Comparison of ENCODE assay signal across 9 cellular contexts in the genomic region with DNA sequence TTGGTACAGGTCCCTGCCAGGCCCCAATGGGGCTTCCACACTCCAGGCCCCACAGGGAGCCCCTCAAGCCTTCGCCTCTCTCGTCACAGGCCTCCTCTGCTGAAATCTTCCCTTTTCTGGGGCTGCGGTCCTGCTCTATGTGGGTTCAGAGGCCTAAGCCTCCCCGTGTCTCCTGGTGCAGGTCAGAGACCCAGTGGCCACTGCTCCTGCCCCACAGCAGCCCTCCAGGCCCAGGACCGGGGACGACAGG. TPM values are rescaled to one million over a fixed set of nuclear protein-coding genes. Genes with fewer than 3 reads are reported as not detected.
DNase-seq lines count a peak whose midpoint lies in the region; ATAC-seq and TF ChIP-seq lines count a peak whose summit lies in the region.
"Had no signal": no experiment of that assay in that cellular context is flagged by ENCODE, and none has a peak within 500 bp of the region (broad histone marks: within the 10 kb centered on the region; RNA-seq: fewer than 3 reads in every experiment).

No MANE protein-coding gene starts in this region.

- WGBS in mesendoderm (ENCODE audit: extremely low coverage, insufficient coverage, low lambda C conversion rate) = no CpG with 5 or more reads among the region's 6 CpGs
- 69 to 90% methylated on average over 4 of the region's 6 CpGs for whole genome bisulfite sequencing in thyroid gland, 2 donors

- H3K4me3 ChIP-seq in mesendoderm (ENCODE audit: low read length) (no peak overlapping the region), thyroid gland (replicated peaks in 1 of 3) (no peak overlapping the region)
- H3K4me3 ChIP-seq: SJSA1 had no signal

- H3K4me2 ChIP-seq in mesendoderm (ENCODE audit: low read length) = no peak overlapping the region

- H3K27me3 Mint-ChIP-seq in activated CD8-positive, alpha-beta memory T cell treated with anti-CD3 and anti-CD28 coated beads, Interleukin-2, amount 10 ng/mL, durations not matched to agents 7 days and 5 days = peaks cover 5% of the 10 kb centered on the region
- no peaks in the 10 kb centered on the region for H3K27me3 Mint-ChIP-seq in activated naive CD8-positive, alpha-beta T cell treated with anti-CD3 and anti-CD28 coated beads, Interleukin-2, amount 10 ng/mL, durations not matched to agents 7 days and 5 days

- peak overlapping the region; percentile 13 for H2BK5ac ChIP-seq in mesendoderm (ENCODE audit: low read length)

- H3K27me3 ChIP-seq in mesendoderm (ENCODE audit: insufficient read depth, low read length, poor library complexity) (no peaks in the 10 kb centered on the region), thyroid gland (no peaks in the 10 kb centered on the region)
- H3K27me3 ChIP-seq: SJSA1 had no signal

- H3K23ac ChIP-seq in mesendoderm (ENCODE audit: low read length) = no peak overlapping the region

- peaks cover 63% of the 10 kb centered on the region for H3K4me1 Mint-ChIP-seq in activated CD8-positive, alpha-beta memory T cell treated with anti-CD3 and anti-CD28 coated beads, Interleukin-2, amount 10 ng/mL, durations not matched to agents 7 days and 5 days
- peaks cover 63% of the 10 kb centered on the region for H3K4me1 Mint-ChIP-seq in activated naive CD8-positive, alpha-beta T cell treated with anti-CD3 and anti-CD28 coated beads, Interleukin-2, amount 10 ng/mL, durations not matched to agents 7 days and 5 days

- peak overlapping the region; percentile 63 for H3K4me3 Mint-ChIP-seq in activated CD8-positive, alpha-beta memory T cell treated with anti-CD3 and anti-CD28 coated beads, Interleukin-2, amount 10 ng/mL, durations not matched to agents 7 days and 5 days
- H3K4me3 Mint-ChIP-seq in activated naive CD8-positive, alpha-beta T cell treated with anti-CD3 and anti-CD28 coated beads, Interleukin-2, amount 10 ng/mL, durations not matched to agents 7 days and 5 days = peak overlapping the region; percentile 86

- no peak for DNase-seq in activated CD8-positive, alpha-beta memory T cell treated with anti-CD3 and anti-CD28 coated beads, Interleukin-2, amount 10 ng/mL, durations not matched to agents 7 days and 5 days
- DNase-seq in activated CD8-positive, alpha-beta memory T cell treated with anti-CD3 and anti-CD28 coated beads, Interleukin-2, amount 50 U/mL, for 4 hours = no peak
- DNase-seq in activated naive CD8-positive, alpha-beta T cell treated with anti-CD3 and anti-CD28 coated beads, Interleukin-2, amount 10 ng/mL, durations not matched to agents 7 days and 5 days = peak; percentile 66
- DNase-seq in mesendoderm (no peak), thyroid gland (no peak), HuH-7 (ENCODE audit: low spot score) (no peak)

- no peak overlapping the region for H4K5ac ChIP-seq in mesendoderm (ENCODE audit: low read length)

- no peaks in the 10 kb centered on the region for H3K9me3 ChIP-seq in thyroid gland
- H3K9me3 ChIP-seq: SJSA1 had no signal

- peak overlapping the region; percentile 97 for H3K27ac Mint-ChIP-seq in activated CD8-positive, alpha-beta memory T cell treated with anti-CD3 and anti-CD28 coated beads, Interleukin-2, amount 10 ng/mL, durations not matched to agents 7 days and 5 days
- H3K27ac Mint-ChIP-seq in activated naive CD8-positive, alpha-beta T cell treated with anti-CD3 and anti-CD28 coated beads, Interleukin-2, amount 10 ng/mL, durations not matched to agents 7 days and 5 days = peak overlapping the region; percentile 100

- ATAC-seq in activated CD8-positive, alpha-beta memory T cell treated with anti-CD3 and anti-CD28 coated beads, Interleukin-2, amount 10 ng/mL, durations not matched to agents 7 days and 5 days = no peak
- peak; percentile 6 for ATAC-seq in activated naive CD8-positive, alpha-beta T cell treated with anti-CD3 and anti-CD28 coated beads, Interleukin-2, amount 10 ng/mL, durations not matched to agents 7 days and 5 days (ENCODE audit: low read depth)
- ATAC-seq in GM21423 (IDR thresholded peaks at IDR 0.05; ENCODE audit: unreplicated experiment) (no peak), GM21717 (IDR thresholded peaks at IDR 0.05; ENCODE audit: unreplicated experiment) (no peak)

- peak overlapping the region; percentile 65 for H3K18ac ChIP-seq in mesendoderm (ENCODE audit: low read length)

- peak overlapping the region; percentile 2 for H2BK120ac ChIP-seq in mesendoderm (ENCODE audit: low read depth, low read length)

- peak overlapping the region; percentile 76 for H3K56ac ChIP-seq in mesendoderm (ENCODE audit: low read length)

- CTCF ChIA-PET in activated CD8-positive, alpha-beta memory T cell treated with anti-CD3 and anti-CD28 coated beads, Interleukin-2, amount 10 ng/mL, durations not matched to agents 7 days and 5 days (lab: Charles Lee) = interaction anchor here (1.1 to 3.1 kb wide), 6 partner anchors 10 to 38 kb away, joined by 4 to 12 read pairs (median 5); no protein-coding TSS in a partner anchor

- no peak overlapping the region for H3K9ac ChIP-seq in mesendoderm (ENCODE audit: low read length)

- no peaks in the 10 kb centered on the region for H3K9me3 Mint-ChIP-seq in activated CD8-positive, alpha-beta memory T cell treated with anti-CD3 and anti-CD28 coated beads, Interleukin-2, amount 10 ng/mL, durations not matched to agents 7 days and 5 days (ENCODE audit: low read depth)
- no peaks in the 10 kb centered on the region for H3K9me3 Mint-ChIP-seq in activated naive CD8-positive, alpha-beta T cell treated with anti-CD3 and anti-CD28 coated beads, Interleukin-2, amount 10 ng/mL, durations not matched to agents 7 days and 5 days

- H3K27ac ChIP-seq in mesendoderm (ENCODE audit: low read depth, low read length) = no peak overlapping the region
- H3K27ac ChIP-seq in thyroid gland = peak overlapping the region; percentile 86 to 88 (median 86)
- H3K27ac ChIP-seq: SJSA1 had no signal

- no peak overlapping the region for H2BK15ac ChIP-seq in mesendoderm (replicated peaks; ENCODE audit: low read depth)

- H3K4ac ChIP-seq in mesendoderm (ENCODE audit: low read depth, low read length) = peak overlapping the region; percentile 81

- no peaks in the 10 kb centered on the region for H3K79me1 ChIP-seq in mesendoderm (ENCODE audit: low read length)

- POLR2A ChIA-PET in activated naive CD8-positive, alpha-beta T cell treated with anti-CD3 and anti-CD28 coated beads, Interleukin-2, amount 10 ng/mL, durations not matched to agents 7 days and 5 days (lab: Charles Lee) = interaction anchor here (1.0 to 6.2 kb wide), 11 partner anchors 10 to 123 kb away, joined by 4 to 103 read pairs (median 9); a partner anchor contains a TSS

- no peaks in the 10 kb centered on the region for H3K79me2 ChIP-seq in mesendoderm (ENCODE audit: control insufficient read depth, insufficient read depth, low read length)

- H4K8ac ChIP-seq in mesendoderm (ENCODE audit: low read depth, low read length) = no peak overlapping the region

- intact Hi-C loops in thyroid gland (cut with DNase I) = no loop called here

- H3K4me1 ChIP-seq in mesendoderm (ENCODE audit: control insufficient read depth, low read depth, low read length) (peaks cover 5% of the 10 kb centered on the region), thyroid gland (peaks cover 27 to 45% of the 10 kb centered on the region in 2 donors)

- H3K36me3 ChIP-seq in mesendoderm (ENCODE audit: control insufficient read depth, insufficient read depth, low read length) = no peaks in the 10 kb centered on the region
- no peaks in the 10 kb centered on the region for H3K36me3 ChIP-seq in thyroid gland
- H3K36me3 ChIP-seq: SJSA1 had no signal

- no peak overlapping the region for H2AK5ac ChIP-seq in mesendoderm (ENCODE audit: low read length)

- TF ChIP-seq CTCF in thyroid gland (IDR thresholded peaks at IDR 0.05) = no peak

- peaks cover 2% of the 10 kb centered on the region for H3K36me3 Mint-ChIP-seq in activated CD8-positive, alpha-beta memory T cell treated with anti-CD3 and anti-CD28 coated beads, Interleukin-2, amount 10 ng/mL, durations not matched to agents 7 days and 5 days
- peaks cover 4% of the 10 kb centered on the region for H3K36me3 Mint-ChIP-seq in activated naive CD8-positive, alpha-beta T cell treated with anti-CD3 and anti-CD28 coated beads, Interleukin-2, amount 10 ng/mL, durations not matched to agents 7 days and 5 days

- no peak for TF ChIP-seq POLR2A in thyroid gland (IDR thresholded peaks at IDR 0.05)

RNA-seq across cellular contexts. Expression of a gene that starts 5.9 kb away (rescaled TPM):
- 100 to 1,000 TPM in 1 of 2 experiments, 10 to 100 TPM in 1; 53.7 to 166 TPM for total RNA-seq in activated CD8-positive, alpha-beta memory T cell treated with anti-CD3 and anti-CD28 coated beads, Interleukin-2, amount 10 ng/mL, durations not matched to agents 7 days and 5 days
- 100 to 1,000 TPM; 258 to 267 TPM for total RNA-seq in activated naive CD8-positive, alpha-beta T cell treated with anti-CD3 and anti-CD28 coated beads, Interleukin-2, amount 10 ng/mL, durations not matched to agents 7 days and 5 days
- polyA plus RNA-seq in mesendoderm (2013, experiment 1 of 2) = 612 TPM
- 633 TPM for polyA plus RNA-seq in mesendoderm (2013, experiment 2 of 2)
- 100 to 1,000 TPM; 140 to 300 (median 178) TPM for total RNA-seq in thyroid gland

RNA-seq across cellular contexts. Expression of a gene that starts 12.7 kb away (rescaled TPM):
- total RNA-seq in activated CD8-positive, alpha-beta memory T cell treated with anti-CD3 and anti-CD28 coated beads, Interleukin-2, amount 10 ng/mL, durations not matched to agents 7 days and 5 days = 100 to 1,000 TPM; 459 to 909 TPM
- 1,000 to 10,000 TPM; 1,182 to 1,374 TPM for total RNA-seq in activated naive CD8-positive, alpha-beta T cell treated with anti-CD3 and anti-CD28 coated beads, Interleukin-2, amount 10 ng/mL, durations not matched to agents 7 days and 5 days
- 1,155 TPM for polyA plus RNA-seq in mesendoderm (2013, experiment 1 of 2)
- polyA plus RNA-seq in mesendoderm (2013, experiment 2 of 2) = 1,131 TPM
- 100 to 1,000 TPM in 3 of 4 donors, 10 to 100 TPM in 1; 94.3 to 163 (median 103) TPM for total RNA-seq in thyroid gland

RNA-seq across cellular contexts. Expression of a gene that starts 18.9 kb away (rescaled TPM):
- total RNA-seq in activated CD8-positive, alpha-beta memory T cell treated with anti-CD3 and anti-CD28 coated beads, Interleukin-2, amount 10 ng/mL, durations not matched to agents 7 days and 5 days = 1,000 to 10,000 TPM in 1 of 2 experiments, 100 to 1,000 TPM in 1; 646 to 1,401 TPM
- 1,000 to 10,000 TPM; 1,890 to 1,949 TPM for total RNA-seq in activated naive CD8-positive, alpha-beta T cell treated with anti-CD3 and anti-CD28 coated beads, Interleukin-2, amount 10 ng/mL, durations not matched to agents 7 days and 5 days
- 1,871 TPM for polyA plus RNA-seq in mesendoderm (2013, experiment 1 of 2)
- 1,795 TPM for polyA plus RNA-seq in mesendoderm (2013, experiment 2 of 2)
- 100 to 1,000 TPM in 1 of 4 donors, 10 to 100 TPM in 3; 83.2 to 318 (median 92.9) TPM for total RNA-seq in thyroid gland

RNA-seq across cellular contexts. Expression of a gene that starts 27.2 kb away (rescaled TPM):
- total RNA-seq in activated CD8-positive, alpha-beta memory T cell treated with anti-CD3 and anti-CD28 coated beads, Interleukin-2, amount 10 ng/mL, durations not matched to agents 7 days and 5 days = not detected
- total RNA-seq in activated naive CD8-positive, alpha-beta T cell treated with anti-CD3 and anti-CD28 coated beads, Interleukin-2, amount 10 ng/mL, durations not matched to agents 7 days and 5 days = not detected
- 0.13 TPM for polyA plus RNA-seq in mesendoderm (2013, experiment 1 of 2)
- 0.15 TPM for polyA plus RNA-seq in mesendoderm (2013, experiment 2 of 2)
- total RNA-seq in thyroid gland = not detected
- total RNA-seq: SJSA1 had no signal

RNA-seq across cellular contexts. Expression of a gene that starts 37.6 kb away (rescaled TPM):
- total RNA-seq in activated CD8-positive, alpha-beta memory T cell treated with anti-CD3 and anti-CD28 coated beads, Interleukin-2, amount 10 ng/mL, durations not matched to agents 7 days and 5 days = 100 to 1,000 TPM; 214 to 229 TPM
- 100 to 1,000 TPM; 641 to 664 TPM for total RNA-seq in activated naive CD8-positive, alpha-beta T cell treated with anti-CD3 and anti-CD28 coated beads, Interleukin-2, amount 10 ng/mL, durations not matched to agents 7 days and 5 days
- 27.3 TPM for polyA plus RNA-seq in mesendoderm (2013, experiment 1 of 2)
- 26.0 TPM for polyA plus RNA-seq in mesendoderm (2013, experiment 2 of 2)
- 10 to 100 TPM; 21.8 to 43.3 (median 32.7) TPM for total RNA-seq in thyroid gland
